In the genomic region with DNA sequence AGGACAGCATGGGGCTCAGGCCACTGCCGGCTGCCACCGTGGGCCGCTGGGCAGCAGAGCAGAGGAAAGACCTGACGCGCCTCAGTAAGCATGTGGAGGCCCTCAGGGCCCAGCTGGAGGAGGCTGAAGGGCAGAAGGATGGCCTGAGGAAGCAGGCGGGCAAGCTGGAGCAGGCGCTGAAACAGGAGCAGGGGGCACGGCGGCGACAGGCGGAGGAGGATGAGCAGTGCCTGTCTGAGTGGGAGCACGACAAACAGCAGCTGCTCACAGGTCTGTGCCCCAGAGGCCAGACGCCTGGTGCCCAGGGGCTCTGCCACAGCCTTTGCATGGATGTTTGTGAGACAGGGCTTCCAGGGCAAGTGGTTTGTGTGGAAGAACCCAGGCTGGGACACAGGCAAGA, we compare ENCODE assay signal across 1 cellular context.
TF ChIP-seq lines count a peak whose summit lies in the region.

No MANE protein-coding gene starts in this region.

TF ChIP-seq in WTC11, 78 proteins besides CTCF, POLR2A, EP300 and RAD21 (continued from another document):
- TF ChIP-seq, protein P1, sequence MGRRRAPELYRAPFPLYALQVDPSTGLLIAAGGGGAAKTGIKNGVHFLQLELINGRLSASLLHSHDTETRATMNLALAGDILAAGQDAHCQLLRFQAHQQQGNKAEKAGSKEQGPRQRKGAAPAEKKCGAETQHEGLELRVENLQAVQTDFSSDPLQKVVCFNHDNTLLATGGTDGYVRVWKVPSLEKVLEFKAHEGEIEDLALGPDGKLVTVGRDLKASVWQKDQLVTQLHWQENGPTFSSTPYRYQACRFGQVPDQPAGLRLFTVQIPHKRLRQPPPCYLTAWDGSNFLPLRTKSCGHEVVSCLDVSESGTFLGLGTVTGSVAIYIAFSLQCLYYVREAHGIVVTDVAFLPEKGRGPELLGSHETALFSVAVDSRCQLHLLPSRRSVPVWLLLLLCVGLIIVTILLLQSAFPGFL (CRISPR knock-in tag; IDR thresholded peaks at IDR 0.05; ENCODE audit: borderline replicate concordance), result no peak
- TF ChIP-seq NFE2L1 (CRISPR knock-in tag; IDR thresholded peaks at IDR 0.05) (no peak), ZNF263 (CRISPR knock-in tag; IDR thresholded peaks at IDR 0.05; ENCODE audit: low read depth) (no peak)
- TF ChIP-seq, protein P2, sequence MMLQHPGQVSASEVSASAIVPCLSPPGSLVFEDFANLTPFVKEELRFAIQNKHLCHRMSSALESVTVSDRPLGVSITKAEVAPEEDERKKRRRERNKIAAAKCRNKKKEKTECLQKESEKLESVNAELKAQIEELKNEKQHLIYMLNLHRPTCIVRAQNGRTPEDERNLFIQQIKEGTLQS (CRISPR knock-in tag; conservative IDR thresholded peaks at IDR 0.05), result no peak
